19 cellular contexts compared by ENCODE assay signal in genomic region chr7:107049971-107050532, GRCh38. TPM values are rescaled to one million over a fixed set of nuclear protein-coding genes. Genes with fewer than 3 reads are reported as not detected.
"Had no signal": no experiment of that assay in that cellular context is flagged by ENCODE, and none has a peak within 500 bp of the region (broad histone marks: within the 10 kb centered on the region; RNA-seq: fewer than 3 reads in every experiment).

No MANE protein-coding gene starts in this region.

- H3K4me3 Mint-ChIP-seq: dendritic cell treated with granulocyte-macrophage colony-stimulating factor and Interleukin-4, amounts not matched to agents 40 ng/mL and 50 ng/mL, for 4 days; immature natural killer cell; memory B cell; mesothelial cell of epicardium; natural killer cell had no signal

- H3K27ac ChIP-seq: foreskin keratinocyte, left ventricle myocardium inferior, lower lobe of right lung, pancreas, stomach had no signal

- H3K27me3 Mint-ChIP-seq: progenitor cell of endocrine pancreas had no signal

- H3K9me3 Mint-ChIP-seq: dendritic cell treated with granulocyte-macrophage colony-stimulating factor and Interleukin-4, amounts not matched to agents 40 ng/mL and 50 ng/mL, for 4 days; immature natural killer cell; memory B cell; mesothelial cell of epicardium; natural killer cell had no signal

- H3K36me3 ChIP-seq: left ventricle myocardium inferior, lower lobe of right lung, pancreas, stomach had no signal

- DNase-seq: erythroblast; foreskin keratinocyte; immature natural killer cell; left cardiac atrium; left ventricle myocardium inferior; lower lobe of right lung; natural killer cell; occipital lobe; pancreas; right cardiac atrium; small intestine; stimulated activated CD4-positive, alpha-beta T cell treated with anti-CD3 and anti-CD28 coated beads, Interleukin-12 subunit alpha, Interleukin-12 subunit beta, amount 100 ng/mL, for 4 hours; stimulated activated naive CD4-positive, alpha-beta T cell; stomach; trophoblast cell had no signal

- H3K9me3 ChIP-seq: left ventricle myocardium inferior, lower lobe of right lung, pancreas, stomach had no signal

- H3K4me3 ChIP-seq: left ventricle myocardium inferior, lower lobe of right lung, pancreas, stomach had no signal

- H3K27ac Mint-ChIP-seq: dendritic cell treated with granulocyte-macrophage colony-stimulating factor and Interleukin-4, amounts not matched to agents 40 ng/mL and 50 ng/mL, for 4 days; immature natural killer cell; memory B cell; mesothelial cell of epicardium; natural killer cell; progenitor cell of endocrine pancreas had no signal

- H3K36me3 Mint-ChIP-seq: immature natural killer cell, memory B cell, mesothelial cell of epicardium, natural killer cell had no signal

RNA-seq across cellular contexts. Expression of gene PRKAR2B, which starts 5.5 kb away (rescaled TPM):
- total RNA-seq: foreskin keratinocyte had no signal
- polyA plus RNA-seq: foreskin keratinocyte had no signal
